Comparison of ENCODE assay signal across 8 cellular contexts in the genomic region with DNA sequence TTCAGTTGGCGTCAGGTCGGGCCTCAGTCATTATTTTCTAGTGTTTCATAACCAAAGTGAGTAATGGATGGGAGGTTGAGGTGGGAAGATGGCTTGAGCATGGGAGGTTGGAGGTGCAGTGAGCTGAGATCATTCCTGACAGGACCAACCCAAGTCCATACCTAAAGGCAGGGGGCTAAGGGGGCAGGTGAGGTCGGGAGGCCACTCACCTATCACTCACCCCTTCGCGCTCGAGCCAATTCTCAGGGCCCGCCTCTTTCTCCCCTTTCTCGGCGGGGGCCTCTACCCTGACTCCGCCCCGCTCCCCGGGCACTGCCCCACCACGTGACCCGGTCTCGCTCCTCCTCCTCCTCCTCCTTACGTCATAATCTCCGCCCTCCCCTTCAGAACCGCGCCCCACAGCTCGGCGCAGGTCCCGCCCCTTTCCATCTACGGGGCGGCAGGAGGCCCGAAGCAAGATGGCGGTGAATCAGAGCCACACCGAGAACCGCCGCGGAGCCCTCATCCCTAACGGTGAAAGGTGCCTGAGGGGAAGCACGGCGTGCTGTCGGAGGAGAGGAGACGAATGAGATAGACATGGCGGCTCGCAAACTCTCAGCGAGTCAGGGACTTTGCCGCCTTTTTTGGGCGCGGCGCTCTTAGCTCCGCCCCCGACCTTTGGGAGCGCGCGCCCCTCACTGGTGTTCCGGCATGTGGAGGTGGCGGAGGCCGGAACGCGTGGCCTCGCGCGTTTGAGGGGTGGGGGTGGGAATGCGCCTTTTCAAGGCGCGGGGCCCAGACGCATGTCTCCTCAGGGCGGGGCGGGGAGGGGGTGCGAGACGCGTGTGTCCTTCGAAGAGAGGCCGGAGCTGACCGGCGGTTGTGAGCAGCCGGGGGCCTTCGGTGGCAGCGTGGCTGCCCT. TPM values are rescaled to one million over a fixed set of nuclear protein-coding genes. Genes with fewer than 3 reads are reported as not detected.
A peak's percentile ranks its signal among the peaks of the same experiment; 100 is the strongest.
DNase-seq lines count a peak whose midpoint lies in the region; ATAC-seq and TF ChIP-seq lines count a peak whose summit lies in the region.

WBP2NL (plus strand) TSS at position 428 of the 901 bp plus-strand sequence; CDS start at position 459, 31 bp downstream.

- H3K36me3 ChIP-seq in gastroesophageal sphincter (no peaks in the 10 kb centered on the region), psoas muscle (ENCODE audit: insufficient read depth in 1 of 2, low read depth in 1 of 2) (peaks cover 0 to 6% of the 10 kb centered on the region in 2 donors), upper lobe of right lung (no peaks in the 10 kb centered on the region)

- TF ChIP-seq EP300 in gastroesophageal sphincter (IDR thresholded peaks at IDR 0.05), result no peak

- DNase-seq in GM13977 (ENCODE audit: low spot score) (peak; percentile 96), RPMI7951 (ENCODE audit: low read depth) (peak; percentile 84), psoas muscle (peak; percentile 80 to 89), upper lobe of right lung (peak; percentile 92), NCI-H2081 (lab: John Stamatoyannopoulos, UW) (no peak)
- peak; percentile 87 for DNase-seq in activated naive CD4-positive, alpha-beta T cell treated with Interleukin-2 at 50 U/mL for 16 hours

- H3K27me3 ChIP-seq in gastroesophageal sphincter (peaks cover 9% of the 10 kb centered on the region), psoas muscle (ENCODE audit: insufficient read depth in 3 of 3, low read length in 2 of 3) (peaks cover 0 to 2% (median 0%) of the 10 kb centered on the region in 3 donors), upper lobe of right lung (no peaks in the 10 kb centered on the region)

- ATAC-seq in HG03108 (IDR thresholded peaks at IDR 0.05; ENCODE audit: unreplicated experiment), result peak; percentile 58
- peak; percentile 83 for ATAC-seq in gastroesophageal sphincter
- ATAC-seq in psoas muscle, result peak; percentile 95 to 99 (median 98)
- ATAC-seq in upper lobe of right lung, result peak; percentile 96

- in situ Hi-C loops in GM13977 (cut with MboI; ENCODE audit: low pct_unique_long_range_greater_than_20kb, low sequenced_read_pairs, unreplicated experiment), result no loop called here

- peak in 1 of 2 donors; percentile 19 for TF ChIP-seq POLR2A in gastroesophageal sphincter (IDR thresholded peaks at IDR 0.05)

- H3K4me1 ChIP-seq in gastroesophageal sphincter (peaks cover 0 to 15% (median 0%) of the 10 kb centered on the region in 3 donors), psoas muscle (no peaks in the 10 kb centered on the region), upper lobe of right lung (no peaks in the 10 kb centered on the region)

- 23 to 43% methylated on average over 12 to 13 of the region's 71 CpGs for WGBS in gastroesophageal sphincter (ENCODE audit: low coverage in 1 of 2), 2 donors
- 33 to 37% (median 36%) methylated on average over 61 to 71 of the region's 71 CpGs for WGBS in psoas muscle, 3 donors

- TF ChIP-seq CTCF in GM13977 (IDR thresholded peaks at IDR 0.05; ENCODE audit: extremely low read depth, insufficient read depth, missing control alignments) (no peak), gastroesophageal sphincter (IDR thresholded peaks at IDR 0.05) (no peak), psoas muscle (IDR thresholded peaks at IDR 0.05) (no peak), upper lobe of right lung (IDR thresholded peaks at IDR 0.05) (no peak)

- H3K4me3 ChIP-seq in gastroesophageal sphincter (peak within 1 kb of the TSS; percentile 7 to 49), psoas muscle (peak within 1 kb of the TSS; percentile 73), upper lobe of right lung (peak within 1 kb of the TSS; percentile 51)

- H3K27ac ChIP-seq in gastroesophageal sphincter (peak within 1 kb of the TSS in 2 of 4 donors; percentile 43 to 58), psoas muscle (no peak within 1 kb of the TSS), upper lobe of right lung (no peak within 1 kb of the TSS)

- intact Hi-C loops in psoas muscle (cut with DNase I), result no loop called here
- intact Hi-C loops in upper lobe of right lung (cut with DNase I), result no loop called here

- H3K9me3 ChIP-seq in gastroesophageal sphincter (peaks cover 0 to 15% (median 0%) of the 10 kb centered on the region in 3 donors), psoas muscle (no peaks in the 10 kb centered on the region), upper lobe of right lung (no peaks in the 10 kb centered on the region)

RNA-seq across cellular contexts. Expression of gene WBP2NL, which starts in this region (rescaled TPM):
- 0.12 and 0.39 TPM in 2 replicates for total RNA-seq in RPMI7951 (2014; rRNA removed; shearing (Covaris generic))
- 1 to 10 TPM in 1 of 4 donors, under 1 TPM in 3; 0.22 to 2.8 (median 0.59) TPM for total RNA-seq in gastroesophageal sphincter
- 1 to 10 TPM in 1 of 4 donors, under 1 TPM in 3; 0.22 to 1.7 (median 0.48) TPM for total RNA-seq in psoas muscle
- under 1 TPM in 2 of 3 donors, not detected in 1; 0.22 to 0.40 TPM for polyA plus RNA-seq in psoas muscle
- 1.3 TPM for total RNA-seq in upper lobe of right lung

Comparison
In these comparisons a context has a peak if more than half of its experiments do, and no peak if none do; other contexts are left out.
1. Peak in DNase-seq in RPMI7951; RNA of the gene not detected or under 1 TPM.
2. DNase-seq: peak in GM13977 (single experiment), activated naive CD4-positive, alpha-beta T cell treated with Interleukin-2 at 50 U/mL for 16 hours (single experiment), psoas muscle (2 of 2) and upper lobe of right lung (single experiment); none in NCI-H2081 (0 of 2).
3. Peak in every context shown above with its lines, with median percentiles within 50 percentile points of each other: ATAC-seq and H3K4me3 ChIP-seq.